Comparison of ENCODE assay signal across 9 cellular contexts in genomic region chr7:38432080-38432479, GRCh38.
"Had no signal": no experiment of that assay in that cellular context is flagged by ENCODE, and none has a peak within 500 bp of the region (broad histone marks: within the 10 kb centered on the region; RNA-seq: fewer than 3 reads in every experiment).

No MANE protein-coding gene starts in this region.

- H2AFZ ChIP-seq: GM23338 had no signal

- DNase-seq: H7, HFFc6, Karpas-422, KBM-7 had no signal

- H3K4me3 ChIP-seq: GM23338, HAP-1 had no signal

- H3K4me2 ChIP-seq: GM23338, KMS-11 had no signal

- ATAC-seq: GM23338, HCT116 had no signal

- H3K27ac ChIP-seq: KMS-11 had no signal

- H3K4me1 ChIP-seq: HAP-1 had no signal

- H3K9ac ChIP-seq: KMS-11 had no signal

- H3K9me3 ChIP-seq: HAP-1 had no signal

- FAIRE-seq: HTR-8/SVneo had no signal

- H3K36me3 ChIP-seq: HAP-1 had no signal
